1 cellular context compared by ENCODE assay signal in the genomic region with DNA sequence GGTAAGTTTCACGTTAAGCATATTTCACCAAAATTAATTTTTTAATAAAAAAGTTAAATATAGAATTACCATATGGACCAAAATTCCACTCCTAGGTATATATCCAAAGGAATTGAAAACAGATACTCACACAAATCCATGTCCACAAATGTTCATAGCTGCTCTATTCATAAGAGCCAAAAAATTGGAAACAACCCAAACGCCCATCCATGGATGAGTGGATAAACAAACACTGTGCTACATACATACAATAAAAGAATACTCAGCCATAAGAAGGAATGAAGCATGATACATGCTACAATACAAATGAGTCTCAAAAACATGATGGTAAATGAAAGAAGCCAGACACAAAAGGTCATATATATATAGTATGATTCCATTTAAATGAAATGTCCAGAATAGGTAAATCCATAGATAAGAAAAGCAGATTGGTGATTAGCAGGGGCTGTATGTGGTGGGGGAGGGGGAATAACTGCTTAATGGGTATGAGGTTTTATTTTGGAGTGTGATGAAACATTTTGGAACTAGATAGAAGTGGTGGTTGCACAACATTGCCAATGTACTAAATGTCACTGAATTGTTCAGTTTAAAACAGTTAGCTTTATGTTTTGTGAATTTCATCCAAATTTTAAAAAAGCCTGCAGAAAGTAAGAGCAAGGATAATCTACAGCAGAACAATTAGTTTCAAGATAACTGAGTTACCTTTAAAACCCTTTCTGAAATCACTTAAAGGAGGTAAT.
TF ChIP-seq lines count a peak whose summit lies in the region.

No MANE protein-coding gene starts in this region.

TF ChIP-seq in K562, 482 proteins besides CTCF, POLR2A, EP300 and RAD21 (continued from another document):
- TF ChIP-seq, protein P1, sequence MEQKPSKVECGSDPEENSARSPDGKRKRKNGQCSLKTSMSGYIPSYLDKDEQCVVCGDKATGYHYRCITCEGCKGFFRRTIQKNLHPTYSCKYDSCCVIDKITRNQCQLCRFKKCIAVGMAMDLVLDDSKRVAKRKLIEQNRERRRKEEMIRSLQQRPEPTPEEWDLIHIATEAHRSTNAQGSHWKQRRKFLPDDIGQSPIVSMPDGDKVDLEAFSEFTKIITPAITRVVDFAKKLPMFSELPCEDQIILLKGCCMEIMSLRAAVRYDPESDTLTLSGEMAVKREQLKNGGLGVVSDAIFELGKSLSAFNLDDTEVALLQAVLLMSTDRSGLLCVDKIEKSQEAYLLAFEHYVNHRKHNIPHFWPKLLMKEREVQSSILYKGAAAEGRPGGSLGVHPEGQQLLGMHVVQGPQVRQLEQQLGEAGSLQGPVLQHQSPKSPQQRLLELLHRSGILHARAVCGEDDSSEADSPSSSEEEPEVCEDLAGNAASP (IDR thresholded peaks at IDR 0.05), result no peak
- TF ChIP-seq CEBPB (tag; IDR thresholded peaks at IDR 0.05) (peak; percentile 52), STAT5B (CRISPR knock-in tag; IDR thresholded peaks at IDR 0.05) (no peak), SP1 (CRISPR knock-in tag; IDR thresholded peaks at IDR 0.05) (no peak), PML (IDR thresholded peaks at IDR 0.05; ENCODE audit: low read length) (no peak)
